Comparison of ENCODE assay signal across 11 cellular contexts in genomic region chr2:173652731-173653426, GRCh38.
DNase-seq lines count a peak whose midpoint lies in the region; ATAC-seq and TF ChIP-seq lines count a peak whose summit lies in the region.
"Had no signal": no experiment of that assay in that cellular context is flagged by ENCODE, and none has a peak within 500 bp of the region (broad histone marks: within the 10 kb centered on the region; RNA-seq: fewer than 3 reads in every experiment).

No MANE protein-coding gene starts in this region.

- H3K27me3 Mint-ChIP-seq in brain (peaks cover 3% of the 10 kb centered on the region), CD14-positive monocyte (ENCODE audit: low read depth in 3 of 3) (peaks cover 0 to 15% (median 7%) of the 10 kb centered on the region in 3 donors)

- H3K27ac ChIP-seq in AG04450 (ENCODE audit: low read depth, low read length) = peak overlapping the region; percentile 83
- H3K27ac ChIP-seq in HUES6 (ENCODE audit: low read depth, low read length) = peak overlapping the region; percentile 54; the same call in 1 of the 2 replicates
- H3K27ac ChIP-seq in dorsolateral prefrontal cortex = no peak overlapping the region

- H3K9me3 Mint-ChIP-seq in brain (peaks cover 0 to 9% (median 2%) of the 10 kb centered on the region in 5 experiments), CD14-positive monocyte (peaks cover 0 to 2% (median 0%) of the 10 kb centered on the region in 7 donors)
- H3K9me3 Mint-ChIP-seq: activated naive CD4-positive, alpha-beta T cell treated with anti-CD3 and anti-CD28 coated beads, Interleukin-2, amount 50 U/mL, for 24 hours; stimulated activated naive CD8-positive, alpha-beta T cell treated with anti-CD3 and anti-CD28 coated beads, Interleukin-15, amount 100 ng/mL, for 72 hours had no signal

- H3K27me3 ChIP-seq in AG04450 (ENCODE audit: control insufficient read depth, insufficient read depth, low read length) = no peaks in the 10 kb centered on the region
- H3K27me3 ChIP-seq in HUES6 (ENCODE audit: control insufficient read depth, insufficient read depth, low read length) = no peaks in the 10 kb centered on the region
- H3K27me3 ChIP-seq in dorsolateral prefrontal cortex = peaks cover 0 to 15% (median 0%) of the 10 kb centered on the region in 45 donors

- intact Hi-C loops in mucosa of descending colon (cut with DNase I, micrococcal nuclease) (no loop called here), dorsolateral prefrontal cortex (cut with DNase I) (no loop called here), CD14-positive monocyte (cut with micrococcal nuclease) (no loop called here)

- DNase-seq in AG04450 (ENCODE audit: low read depth, low spot score) (peak; percentile 81), mucosa of descending colon (no peak), SHP77 treated with DMSO at 0.1 percent for 48 hours (lab: John Stamatoyannopoulos, UW) (no peak), dorsolateral prefrontal cortex (no peak), CD14-positive monocyte (ENCODE audit: low spot score) (no peak)
- DNase-seq in activated T-cell treated with anti-CD3 and anti-CD28 coated beads, Interleukin-2, amount 50 U/mL, for 48 hours = no peak
- DNase-seq: stimulated activated naive CD8-positive, alpha-beta T cell treated with anti-CD3 and anti-CD28 coated beads, Interleukin-15, amount 100 ng/mL, for 72 hours had no signal

- H3K27ac Mint-ChIP-seq in brain (peak overlapping the region; percentile 69 to 87 (median 83)), CD14-positive monocyte (no peak overlapping the region)
- H3K27ac Mint-ChIP-seq: activated naive CD4-positive, alpha-beta T cell treated with anti-CD3 and anti-CD28 coated beads, Interleukin-2, amount 50 U/mL, for 24 hours; mesothelial cell of epicardium; stimulated activated naive CD8-positive, alpha-beta T cell treated with anti-CD3 and anti-CD28 coated beads, Interleukin-15, amount 100 ng/mL, for 72 hours had no signal

- CTCF ChIA-PET in AG04450 (lab: Charles Lee) = no interaction called here

- peaks cover 19% of the 10 kb centered on the region for H3K4me1 ChIP-seq in HUES6 (ENCODE audit: control insufficient read depth, insufficient read depth, low read length)
- H3K4me1 ChIP-seq in mucosa of descending colon (ENCODE audit: low read depth) = no peaks in the 10 kb centered on the region

- POLR2A ChIA-PET in AG04450 (lab: Yijun Ruan, JAX) = interaction anchor here (1.4 kb wide), 1 partner anchor 22 kb away, joined by 3 read pairs; no protein-coding TSS in a partner anchor

- H3K9ac ChIP-seq in HUES6 (ENCODE audit: low read length) = no peak overlapping the region

- H3K4me3 Mint-ChIP-seq in brain (peak overlapping the region; percentile 47 to 60 (median 57)), CD14-positive monocyte (no peak overlapping the region)
- H3K4me3 Mint-ChIP-seq: activated naive CD4-positive, alpha-beta T cell treated with anti-CD3 and anti-CD28 coated beads, Interleukin-2, amount 50 U/mL, for 24 hours; mesothelial cell of epicardium; stimulated activated naive CD8-positive, alpha-beta T cell treated with anti-CD3 and anti-CD28 coated beads, Interleukin-15, amount 100 ng/mL, for 72 hours had no signal

- H3K4me1 Mint-ChIP-seq in brain = peaks cover 30% of the 10 kb centered on the region
- H3K4me1 Mint-ChIP-seq in CD14-positive monocyte = peaks cover 3% of the 10 kb centered on the region
- H3K4me1 Mint-ChIP-seq: activated naive CD4-positive, alpha-beta T cell treated with anti-CD3 and anti-CD28 coated beads, Interleukin-2, amount 50 U/mL, for 24 hours; stimulated activated naive CD8-positive, alpha-beta T cell treated with anti-CD3 and anti-CD28 coated beads, Interleukin-15, amount 100 ng/mL, for 72 hours had no signal

- peak; percentile 89 for ATAC-seq in mucosa of descending colon
- ATAC-seq: stimulated activated naive CD8-positive, alpha-beta T cell treated with anti-CD3 and anti-CD28 coated beads, Interleukin-15, amount 100 ng/mL, for 72 hours had no signal

- TF ChIP-seq CTCF in AG04450 (IDR thresholded peaks at IDR 0.05; ENCODE audit: low read depth, low read length) (no peak), brain (conservative IDR thresholded peaks at IDR 0.05) (no peak), mucosa of descending colon (IDR thresholded peaks at IDR 0.05) (no peak), dorsolateral prefrontal cortex (IDR thresholded peaks at IDR 0.05 in 54 of 56, conservative IDR thresholded peaks at IDR 0.05 in 2 of 56; ENCODE audit: low read depth in 1 of 56, partially characterized antibody in 56 of 56) (no peak), CD14-positive monocyte (IDR thresholded peaks at IDR 0.05) (no peak)

- H3K9me3 ChIP-seq in AG04450 (ENCODE audit: control insufficient read depth, insufficient read depth, low read length) (no peaks in the 10 kb centered on the region), HUES6 (ENCODE audit: control insufficient read depth, insufficient read depth, low read depth, low read length) (no peaks in the 10 kb centered on the region), mucosa of descending colon (no peaks in the 10 kb centered on the region)

- H3K4me3 ChIP-seq in AG04450 (ENCODE audit: low read depth, low read length) (no peak overlapping the region), HUES6 (ENCODE audit: low read depth, low read length) (no peak overlapping the region), mucosa of descending colon (no peak overlapping the region), dorsolateral prefrontal cortex (no peak overlapping the region)

- H3K36me3 ChIP-seq in HUES6 (ENCODE audit: control insufficient read depth, insufficient read depth, low read length) = no peaks in the 10 kb centered on the region
- no peaks in the 10 kb centered on the region for H3K36me3 ChIP-seq in mucosa of descending colon (ENCODE audit: low read depth)

- H3K36me3 Mint-ChIP-seq in brain (no peaks in the 10 kb centered on the region), CD14-positive monocyte (no peaks in the 10 kb centered on the region)
- H3K36me3 Mint-ChIP-seq: activated naive CD4-positive, alpha-beta T cell treated with anti-CD3 and anti-CD28 coated beads, Interleukin-2, amount 50 U/mL, for 24 hours; mesothelial cell of epicardium had no signal

Comparison
In these comparisons a context has a peak if more than half of its experiments do, and no peak if none do; other contexts are left out.
1. H3K27ac ChIP-seq: peak in AG04450 (single experiment) and HUES6 (single experiment); none in dorsolateral prefrontal cortex (0 of 59).
2. H3K27ac Mint-ChIP-seq: peak in brain (5 of 5); none in CD14-positive monocyte (0 of 7).
3. H3K4me3 Mint-ChIP-seq: peak in brain (5 of 5); none in CD14-positive monocyte (0 of 2).